In the genomic region with DNA sequence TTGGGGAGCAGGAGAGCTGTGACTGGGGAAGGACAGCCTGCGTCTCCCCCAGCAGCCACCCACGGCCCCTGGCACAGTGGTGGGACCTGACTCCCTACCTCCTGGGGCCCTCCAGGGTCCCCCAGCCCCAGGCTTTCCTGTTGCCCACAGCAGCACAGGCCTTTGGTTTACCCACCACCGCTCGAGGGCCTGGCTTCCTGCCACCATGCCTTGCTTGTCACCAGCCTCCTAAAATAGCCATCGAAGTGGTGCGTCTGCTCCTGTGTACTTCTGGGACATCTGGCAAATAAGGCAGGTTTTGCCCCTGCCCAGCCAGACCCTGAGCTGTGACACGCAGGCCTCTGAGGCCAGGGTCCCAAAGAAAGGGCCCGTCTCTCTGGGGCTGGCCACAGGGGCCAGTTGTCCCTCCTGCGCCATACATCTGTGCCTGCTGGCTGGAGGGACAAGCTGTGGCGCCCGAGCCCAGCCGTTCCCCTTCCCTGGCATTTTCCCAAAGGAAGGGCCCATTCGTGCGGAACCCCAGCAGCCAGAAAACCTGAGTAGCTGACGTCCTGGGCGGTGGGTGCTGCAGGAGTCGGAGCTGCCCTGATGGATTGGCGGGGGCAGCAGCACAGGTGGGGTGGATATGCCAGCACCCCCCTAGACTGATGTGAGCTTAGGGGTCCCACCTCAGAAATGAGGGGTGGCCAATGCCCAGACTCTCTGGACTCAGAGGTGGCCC, we compare ENCODE assay signal across 11 cellular contexts. TPM values are rescaled to one million over a fixed set of nuclear protein-coding genes. Genes with fewer than 3 reads are reported as not detected.
DNase-seq lines count a peak whose midpoint lies in the region; FAIRE-seq and TF ChIP-seq lines count a peak whose summit lies in the region.
"Had no signal": no experiment of that assay in that cellular context is flagged by ENCODE, and none has a peak within 500 bp of the region (broad histone marks: within the 10 kb centered on the region; RNA-seq: fewer than 3 reads in every experiment).

No MANE protein-coding gene starts in this region.

- H2BK15ac ChIP-seq in H1 (ENCODE audit: low read length): no peak overlapping the region

- in situ Hi-C loops in GM13977 (cut with MboI; ENCODE audit: low pct_unique_long_range_greater_than_20kb, low sequenced_read_pairs, unreplicated experiment): no loop called here

- peak overlapping the region; percentile 44; the same call in 1 of the 2 replicates for H2BK5ac ChIP-seq in H1 (ENCODE audit: low read depth, low read length)

- no peak overlapping the region; the same call in 1 of the 2 replicates for H4K8ac ChIP-seq in H1 (ENCODE audit: extremely low read depth, insufficient read depth, low read length)

- H3K9me3 ChIP-seq in H1 (ENCODE audit: insufficient read depth in 2 of 2, low read depth in 1 of 2, low read length in 1 of 2) (no peaks in the 10 kb centered on the region), prostate gland (no peaks in the 10 kb centered on the region)
- H3K9me3 ChIP-seq: body of pancreas had no signal

- H4K91ac ChIP-seq in H1 (replicated peaks; ENCODE audit: insufficient read length, low read length): no peak overlapping the region

- no peak for TF ChIP-seq EP300 in H1 (IDR thresholded peaks at IDR 0.05; ENCODE audit: borderline replicate concordance in 1 of 2, low read depth in 2 of 2, low read length in 2 of 2)

- no peak overlapping the region for H3K18ac ChIP-seq in H1 (ENCODE audit: extremely low read depth, low read length)

- WGBS in H1 (ENCODE audit: extremely low coverage in 1 of 2, insufficient coverage in 1 of 2, insufficient read length in 1 of 2, insufficient replicate concordance in 2 of 2, low coverage in 1 of 2, low lambda C conversion rate in 2 of 2, missing lambda C conversion rate in 1 of 2), 2 experiments: 90% methylated on average over 13 of the region's 18 CpGs; no CpG with 5 or more reads in 1 of the 2 experiments
- WGBS in prostate gland: 56% methylated on average over 12 of the region's 18 CpGs

- H3K14ac ChIP-seq in H1 (ENCODE audit: insufficient read length): no peak overlapping the region

- H3K4me3 ChIP-seq in H1 (ENCODE audit: extremely low read depth in 1 of 4, insufficient read depth in 2 of 4, low read depth in 3 of 4, low read length in 4 of 4) (no peak overlapping the region), prostate gland (no peak overlapping the region)
- H3K4me3 ChIP-seq: body of pancreas had no signal

- no peak for TF ChIP-seq RAD21 in H1 (IDR thresholded peaks at IDR 0.05 in 1 of 2, conservative IDR thresholded peaks at IDR 0.05 in 1 of 2; ENCODE audit: low read depth in 2 of 2, low read length in 2 of 2)

- H3K9ac ChIP-seq in H1 (replicated peaks in 1 of 4; ENCODE audit: extremely low read depth in 1 of 4, low read depth in 3 of 4, low read length in 3 of 4): no peak overlapping the region

- H3K27me3 ChIP-seq in H1 (replicated peaks in 1 of 4; ENCODE audit: control insufficient read depth in 3 of 4, extremely low read depth in 1 of 4, insufficient read depth in 3 of 4, low read length in 3 of 4) (no peaks in the 10 kb centered on the region), prostate gland (replicated peaks; ENCODE audit: insufficient read depth) (no peaks in the 10 kb centered on the region)
- H3K27me3 ChIP-seq: body of pancreas had no signal

- H2AK5ac ChIP-seq in H1 (ENCODE audit: low read depth, low read length): no peak overlapping the region; the same call in 1 of the 2 replicates

- no peak overlapping the region for H3K4ac ChIP-seq in H1 (replicated peaks; ENCODE audit: insufficient read length, low read depth, low read length)

- H4K20me1 ChIP-seq in H1 (replicated peaks in 1 of 2; ENCODE audit: control insufficient read depth in 1 of 2, insufficient read depth in 2 of 2, low read length in 2 of 2): peaks cover 0 to 4% of the 10 kb centered on the region in 2 experiments

- TF ChIP-seq POLR2A in H1 (IDR thresholded peaks at IDR 0.05; ENCODE audit: control extremely low read depth in 1 of 2, low read depth in 2 of 2, low read length in 2 of 2) (no peak), prostate gland (IDR thresholded peaks at IDR 0.05) (no peak)

- H3K56ac ChIP-seq in H1 (replicated peaks; ENCODE audit: insufficient read length, low read depth, low read length): no peak overlapping the region

- intact Hi-C loops in prostate gland (cut with DNase I): no loop called here

- H3K23me2 ChIP-seq in H1 (ENCODE audit: low read depth, low read length): no peaks in the 10 kb centered on the region

- H2AFZ ChIP-seq in H1 (ENCODE audit: low read length): no peak overlapping the region

- no peak overlapping the region for H2BK20ac ChIP-seq in H1 (ENCODE audit: low read length)

- no peak overlapping the region for H3K4me2 ChIP-seq in H1 (ENCODE audit: insufficient read depth in 1 of 2, low read depth in 2 of 2, low read length in 2 of 2)

- H4K5ac ChIP-seq in H1 (ENCODE audit: insufficient read length, low read depth, low read length): no peak overlapping the region

- FAIRE-seq in H1 (lab: Jason Lieb, UNC): no peak

- no peak overlapping the region for H2BK12ac ChIP-seq in H1 (ENCODE audit: low read depth, low read length)

- H3K79me1 ChIP-seq in H1 (ENCODE audit: low read depth, low read length): no peaks in the 10 kb centered on the region

- no peak overlapping the region for H2BK120ac ChIP-seq in H1 (replicated peaks; ENCODE audit: low read depth, low read length)

- peaks cover 0 to 19% (median 8%) of the 10 kb centered on the region in 4 experiments; a peak in 4 of 7 replicates for H3K4me1 ChIP-seq in H1 (replicated peaks in 1 of 4; ENCODE audit: control insufficient read depth in 3 of 4, insufficient read depth in 4 of 4, low read length in 3 of 4)
- H3K4me1 ChIP-seq in prostate gland (replicated peaks): peaks cover 22% of the 10 kb centered on the region

- POLR2A ChIA-PET in H1 (lab: Charles Lee; ENCODE audit: partially characterized antibody): interaction anchor here (0.8 kb wide), 1 partner anchor 14 kb away, joined by 3 read pairs; no protein-coding TSS in a partner anchor

- no peak overlapping the region for H3K27ac ChIP-seq in H1 (ENCODE audit: low read depth, low read length)
- peak overlapping the region; percentile 18 to 88 for H3K27ac ChIP-seq in prostate gland

- no peaks in the 10 kb centered on the region for H3K79me2 ChIP-seq in H1 (ENCODE audit: control insufficient read depth in 1 of 2, insufficient read depth in 2 of 2, low read length in 2 of 2)

- no peak overlapping the region for H3K23ac ChIP-seq in H1 (ENCODE audit: insufficient read length)

- DNase-seq in GM13977 (ENCODE audit: low spot score) (peak; percentile 46), NCI-H1694 treated with DMSO at 0.1 percent for 48 hours (lab: John Stamatoyannopoulos, UW) (peak; percentile 32), H1 (ENCODE audit: low read depth in 1 of 2, low spot score in 2 of 2) (no peak), prostate gland (ENCODE audit: low spot score) (no peak), T-helper 2 cell (no peak)
- no peak for DNase-seq in activated CD4-positive, alpha-beta T cell treated with anti-CD3 and anti-CD28 coated beads, Interleukin-2, amount 50 U/mL, for 48 hours
- no peak for DNase-seq in activated CD4-positive, alpha-beta T cell treated with anti-CD3 and anti-CD28 coated beads for 4 hours
- DNase-seq: activated naive CD4-positive, alpha-beta T cell; body of pancreas; CD4-positive, alpha-beta memory T cell; naive B cell had no signal

- TF ChIP-seq CTCF in GM13977 (IDR thresholded peaks at IDR 0.05; ENCODE audit: extremely low read depth, insufficient read depth, missing control alignments): no peak
- no peak for TF ChIP-seq CTCF in H1 (IDR thresholded peaks at IDR 0.05; ENCODE audit: control extremely low read depth in 1 of 3, insufficient read depth in 1 of 3, low read depth in 1 of 3, low read length in 3 of 3)
- TF ChIP-seq CTCF in prostate gland (IDR thresholded peaks at IDR 0.05): no peak

- no peaks in the 10 kb centered on the region for H3K36me3 ChIP-seq in H1 (ENCODE audit: control insufficient read depth in 2 of 4, insufficient read depth in 4 of 4, low read length in 3 of 4)
- no peaks in the 10 kb centered on the region for H3K36me3 ChIP-seq in prostate gland

- CTCF ChIA-PET in H1 (lab: Charles Lee; ENCODE audit: partially characterized antibody): interaction anchor here (0.6 to 3.4 kb wide), 9 partner anchors 9 to 681 kb away, joined by 3 to 19 read pairs (median 4); partner anchors contain the start of gene PHLDA2

TF ChIP-seq in H1, 55 proteins besides CTCF, POLR2A, EP300 and RAD21 (continues in another document):
- TF ChIP-seq SP4 (IDR thresholded peaks at IDR 0.05; ENCODE audit: low read length) (no peak), RXRA (IDR thresholded peaks at IDR 0.05; ENCODE audit: insufficient read depth, low read depth, low read length) (no peak), BCL11A (IDR thresholded peaks at IDR 0.05; ENCODE audit: low read depth in 2 of 2, low read length in 2 of 2) (no peak), SIRT6 (IDR thresholded peaks at IDR 0.05; ENCODE audit: low read length) (no peak), EZH2 (IDR thresholded peaks at IDR 0.05; ENCODE audit: low read depth, low read length, severe bottlenecking) (no peak), KDM5A (IDR thresholded peaks at IDR 0.05; ENCODE audit: low read length) (no peak)

RNA-seq across cellular contexts. Expression of gene PHLDA2, which starts 14.6 kb away (rescaled TPM):
- total RNA-seq in H1 (2021; fragmentation: NEBNext Ultra II Directional; extraction: Animal tissue kit (Norgen Biotek cat#: 25700)): 5.2 and 5.4 TPM in 2 replicates
- polyA plus RNA-seq in H1 (2011; rRNA removed): 7.6 and 11.6 TPM in 2 replicates
- 5.3 TPM for polyA plus RNA-seq in H1 (2011; cell fraction: cytosol; rRNA removed)
- 8.3 TPM for polyA plus RNA-seq in H1 (2011; cell fraction: nucleus; rRNA removed)
- polyA plus RNA-seq in H1 (2012, experiment 1 of 2): 3.0 to 7.5 TPM (median 5.8 TPM) in 4 replicates
- polyA plus RNA-seq in H1 (2012, experiment 2 of 2): 6.4 TPM
- polyA plus RNA-seq in H1 (2013, experiment 1 of 2): 15.6 TPM
- 14.7 TPM for polyA plus RNA-seq in H1 (2013, experiment 2 of 2)
- 0.24 TPM in 1 of 2 replicates, not detected in the other for polyA minus RNA-seq in H1 (2011; rRNA and poly(A)+ RNA removed)
- polyA minus RNA-seq in H1 (2011; cell fraction: cytosol; rRNA and poly(A)+ RNA removed): 3.5 TPM
- polyA minus RNA-seq in H1 (2011; cell fraction: nucleus; rRNA and poly(A)+ RNA removed): 13.2 TPM
- 10 to 100 TPM; 12.4 to 20.4 TPM for total RNA-seq in prostate gland

RNA-seq across cellular contexts. Expression of gene CDKN1C, which starts 29.1 kb away (rescaled TPM):
- total RNA-seq in H1 (2021; fragmentation: NEBNext Ultra II Directional; extraction: Animal tissue kit (Norgen Biotek cat#: 25700)): 12.8 and 16.2 TPM in 2 replicates
- 14.1 and 21.8 TPM in 2 replicates for polyA plus RNA-seq in H1 (2011; rRNA removed)
- polyA plus RNA-seq in H1 (2011; cell fraction: cytosol; rRNA removed): 13.5 TPM
- polyA plus RNA-seq in H1 (2011; cell fraction: nucleus; rRNA removed): 19.1 TPM
- 5.5 to 12.0 TPM (median 10.3 TPM) in 4 replicates for polyA plus RNA-seq in H1 (2012, experiment 1 of 2)
- 12.8 TPM for polyA plus RNA-seq in H1 (2012, experiment 2 of 2)
- polyA plus RNA-seq in H1 (2013, experiment 1 of 2): 12.8 TPM
- 10.8 TPM for polyA plus RNA-seq in H1 (2013, experiment 2 of 2)
- 1.7 and 2.9 TPM in 2 replicates for polyA minus RNA-seq in H1 (2011; rRNA and poly(A)+ RNA removed)
- 16.9 TPM for polyA minus RNA-seq in H1 (2011; cell fraction: cytosol; rRNA and poly(A)+ RNA removed)
- 23.8 TPM for polyA minus RNA-seq in H1 (2011; cell fraction: nucleus; rRNA and poly(A)+ RNA removed)
- 10 to 100 TPM; 36.5 to 42.7 TPM for total RNA-seq in prostate gland

Comparison
In these comparisons a context has a peak if more than half of its experiments do, and no peak if none do; other contexts are left out.
1. DNase-seq: peak in GM13977 (single experiment) and NCI-H1694 treated with DMSO at 0.1 percent for 48 hours (single experiment); none in H1 (0 of 2), prostate gland (single experiment), activated CD4-positive, alpha-beta T cell treated with anti-CD3 and anti-CD28 coated beads, Interleukin-2, amount 50 U/mL, for 48 hours (0 of 2), activated CD4-positive, alpha-beta T cell treated with anti-CD3 and anti-CD28 coated beads for 4 hours (0 of 2) and T-helper 2 cell (0 of 5).